In genomic region chr4:27318740-27319139, GRCh38 we compare ENCODE assay signal across 9 cellular contexts.
DNase-seq lines count a peak whose midpoint lies in the region; ATAC-seq, FAIRE-seq and TF ChIP-seq lines count a peak whose summit lies in the region.
"Had no signal": no experiment of that assay in that cellular context is flagged by ENCODE, and none has a peak within 500 bp of the region (broad histone marks: within the 10 kb centered on the region; RNA-seq: fewer than 3 reads in every experiment).

No MANE protein-coding gene starts in this region.

- TF ChIP-seq CTCF in cardiac muscle cell (IDR thresholded peaks at IDR 0.05; ENCODE audit: low read depth, low read length) (no peak), LNCAP (IDR thresholded peaks at IDR 0.05) (peak; percentile 64), astrocyte (IDR thresholded peaks at IDR 0.05; ENCODE audit: insufficient read depth, low read depth, low read length) (peak; percentile 58), right lobe of liver (IDR thresholded peaks at IDR 0.05) (peak in 3 of 4 donors; percentile 16 to 36 (median 25))

- no peaks in the 10 kb centered on the region for H3K27me3 Mint-ChIP-seq in astrocyte (ENCODE audit: low read depth, unreplicated experiment)

- H3K36me3 ChIP-seq in cardiac muscle cell (no peaks in the 10 kb centered on the region), astrocyte (ENCODE audit: insufficient read depth, low read length) (no peaks in the 10 kb centered on the region), right lobe of liver (no peaks in the 10 kb centered on the region)
- H3K36me3 ChIP-seq: neutrophil had no signal

- H3K27ac Mint-ChIP-seq in astrocyte (ENCODE audit: unreplicated experiment): peak overlapping the region; percentile 16

- no peaks in the 10 kb centered on the region for H3K79me2 ChIP-seq in astrocyte (ENCODE audit: insufficient read depth, low read length)

- no peaks in the 10 kb centered on the region for H3K9me3 ChIP-seq in cardiac muscle cell (ENCODE audit: low read depth)
- no peaks in the 10 kb centered on the region for H3K9me3 ChIP-seq in astrocyte (ENCODE audit: insufficient read depth, low read depth, low read length)
- H3K9me3 ChIP-seq in right lobe of liver: no peaks in the 10 kb centered on the region
- H3K9me3 ChIP-seq: neutrophil had no signal

- no peak for TF ChIP-seq POLR2A in right lobe of liver (IDR thresholded peaks at IDR 0.05)

- H3K4me1 ChIP-seq in cardiac muscle cell (ENCODE audit: low read depth) (no peaks in the 10 kb centered on the region), astrocyte (ENCODE audit: insufficient read depth, low read length) (no peaks in the 10 kb centered on the region), right lobe of liver (no peaks in the 10 kb centered on the region)

- no peak overlapping the region for H3K4me3 Mint-ChIP-seq in astrocyte (ENCODE audit: unreplicated experiment)

- peak; percentile 3 to 45 for DNase-seq in cardiac muscle cell (ENCODE audit: low read depth in 1 of 2, low spot score in 1 of 2)
- DNase-seq in Right ventricle myocardium inferior (ENCODE audit: missing footprints): no peak
- no peak for DNase-seq in astrocyte (ENCODE audit: low read depth)
- DNase-seq in right lobe of liver: no peak
- no peak for DNase-seq in effector CD4-positive, alpha-beta T cell

- no peaks in the 10 kb centered on the region for H3K4me1 Mint-ChIP-seq in astrocyte (ENCODE audit: low read depth, unreplicated experiment)

- no peak overlapping the region for H3K9ac ChIP-seq in astrocyte (ENCODE audit: low read length)

- no peaks in the 10 kb centered on the region for H3K9me3 Mint-ChIP-seq in astrocyte (ENCODE audit: unreplicated experiment)

- intact Hi-C loops in Right ventricle myocardium inferior (cut with DNase I) (loop anchor here (10.0 kb wide), 1 partner anchor 264 kb away; no protein-coding TSS in a partner anchor), right lobe of liver (cut with DNase I) (no loop called here)

- H3K4me3 ChIP-seq in cardiac muscle cell (no peak overlapping the region), astrocyte (ENCODE audit: insufficient read depth, low read depth, low read length) (no peak overlapping the region), right lobe of liver (no peak overlapping the region)

- H3K27me3 ChIP-seq in cardiac muscle cell (no peaks in the 10 kb centered on the region), astrocyte (ENCODE audit: insufficient read depth, low read length) (no peaks in the 10 kb centered on the region), right lobe of liver (no peaks in the 10 kb centered on the region)
- H3K27me3 ChIP-seq: neutrophil had no signal

- no peaks in the 10 kb centered on the region for H4K20me1 ChIP-seq in astrocyte (ENCODE audit: insufficient read depth, low read length)

- H3K27ac ChIP-seq in cardiac muscle cell (no peak overlapping the region), astrocyte (ENCODE audit: low read depth, low read length) (no peak overlapping the region), right lobe of liver (no peak overlapping the region)
- H3K27ac ChIP-seq: neutrophil had no signal

- H3K36me3 Mint-ChIP-seq in astrocyte (ENCODE audit: low read depth, unreplicated experiment): no peaks in the 10 kb centered on the region

- 16% methylated on average over 6 of the region's 6 CpGs for WGBS in right lobe of liver (ENCODE audit: insufficient coverage, low coverage, low lambda C conversion rate, missing lambda C conversion rate)

- H3K4me2 ChIP-seq in astrocyte (ENCODE audit: low read length): no peak overlapping the region

- no peak for ATAC-seq in Right ventricle myocardium inferior
- peak in 2 of 4 donors; percentile 24 to 30 for ATAC-seq in right lobe of liver
- ATAC-seq in HG03280 (IDR thresholded peaks at IDR 0.05; ENCODE audit: unreplicated experiment): no peak
- no peak for ATAC-seq in HG03521 (IDR thresholded peaks at IDR 0.05; ENCODE audit: unreplicated experiment)

- FAIRE-seq in astrocyte (lab: Jason Lieb, UNC): no peak

- H2AFZ ChIP-seq in astrocyte (ENCODE audit: low read depth, low read length): no peak overlapping the region

Comparison
In these comparisons a context has a peak if more than half of its experiments do, and no peak if none do; other contexts are left out.
1. DNase-seq: peak in cardiac muscle cell (2 of 2); none in Right ventricle myocardium inferior (single experiment), astrocyte (single experiment), right lobe of liver (0 of 3) and effector CD4-positive, alpha-beta T cell (single experiment).